8 cellular contexts compared by ENCODE assay signal in the genomic region with DNA sequence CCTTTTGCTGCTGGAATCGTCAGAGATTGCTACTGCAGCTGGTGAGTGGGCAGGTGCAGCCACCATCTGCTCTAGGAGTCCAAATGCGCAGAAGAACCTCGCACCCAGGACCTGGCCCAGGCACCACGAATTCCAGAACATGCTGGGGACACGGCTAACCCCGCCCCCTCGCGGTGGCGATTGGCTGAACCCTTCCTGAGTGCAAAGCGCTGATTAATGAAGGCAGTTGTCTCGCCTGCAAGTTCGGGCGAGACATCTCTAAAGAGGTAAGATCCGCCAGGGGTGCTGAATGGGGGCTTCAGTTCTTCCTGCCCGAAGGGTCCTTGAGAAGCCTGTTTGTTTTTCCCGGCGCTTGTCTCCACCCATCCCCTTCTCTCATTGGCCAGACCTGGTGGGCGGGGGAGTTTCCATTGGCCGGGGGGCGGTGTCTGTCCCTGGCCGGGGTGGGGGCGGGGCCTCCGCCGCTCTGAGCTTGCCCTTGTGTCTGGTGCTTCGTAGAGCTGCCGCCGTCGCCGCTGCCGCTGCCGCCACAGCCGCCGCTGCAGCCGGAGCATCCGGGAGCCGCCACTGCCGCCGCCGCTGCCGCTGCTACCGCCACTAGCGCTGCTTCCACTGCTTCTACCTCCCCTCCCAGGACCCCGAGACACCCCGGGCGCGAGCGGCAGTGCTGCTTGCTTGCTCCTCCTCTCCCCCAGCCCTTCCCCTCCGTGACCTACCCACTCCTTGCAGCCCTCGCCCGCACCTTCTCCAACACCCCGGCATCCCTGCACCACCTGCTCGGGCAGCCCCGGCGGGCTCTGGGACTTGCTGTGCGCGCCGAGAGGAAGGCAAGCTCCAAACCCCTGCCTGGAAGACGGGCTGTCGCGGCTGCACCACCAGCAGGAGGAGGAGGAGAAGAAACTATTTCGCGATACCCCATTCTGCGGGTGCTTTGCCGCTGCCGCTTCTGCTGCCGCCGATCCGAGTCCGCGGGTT. TPM values are rescaled to one million over a fixed set of nuclear protein-coding genes. Genes with fewer than 3 reads are reported as not detected.
A peak's percentile ranks its signal among the peaks of the same experiment; 100 is the strongest.
DNase-seq lines count a peak whose midpoint lies in the region; ATAC-seq and TF ChIP-seq lines count a peak whose summit lies in the region.

A gene (plus strand): TSS at position 495 of the 975 bp plus-strand sequence.

- H3K36me3 ChIP-seq in effector memory CD4-positive, alpha-beta T cell (ENCODE audit: control insufficient read depth, insufficient read depth, low read length): no peaks in the 10 kb centered on the region
- H3K36me3 ChIP-seq in lower lobe of right lung: no peaks in the 10 kb centered on the region

- H3K4me1 ChIP-seq in effector memory CD4-positive, alpha-beta T cell (ENCODE audit: control insufficient read depth, insufficient read depth, low read length, poor library complexity, severe bottlenecking): peaks cover 5% of the 10 kb centered on the region
- H3K4me1 ChIP-seq in lower lobe of right lung: peaks cover 15% of the 10 kb centered on the region

- intact Hi-C loops in lower lobe of right lung (cut with DNase I): no loop called here

- H3K9me3 ChIP-seq in effector memory CD4-positive, alpha-beta T cell (ENCODE audit: control insufficient read depth, low read length): no peaks in the 10 kb centered on the region
- H3K9me3 ChIP-seq in lower lobe of right lung: no peaks in the 10 kb centered on the region

- TF ChIP-seq CTCF in lower lobe of right lung (IDR thresholded peaks at IDR 0.05): no peak

- ATAC-seq in GM19023 (IDR thresholded peaks at IDR 0.05; ENCODE audit: unreplicated experiment): peak; percentile 98
- ATAC-seq in HG03196 (IDR thresholded peaks at IDR 0.05; ENCODE audit: unreplicated experiment): peak; percentile 96
- ATAC-seq in lower lobe of right lung: peak; percentile 99 to 100

- peak within 1 kb of the TSS; percentile 50 for H3K4me3 ChIP-seq in effector memory CD4-positive, alpha-beta T cell (ENCODE audit: insufficient read depth, low read depth, low read length, poor library complexity, severe bottlenecking)
- H3K4me3 ChIP-seq in lower lobe of right lung: peak within 1 kb of the TSS; percentile 62

- H3K27ac ChIP-seq in effector memory CD4-positive, alpha-beta T cell (ENCODE audit: insufficient read depth, low read length, poor library complexity, severe bottlenecking): no peak within 1 kb of the TSS
- H3K27ac ChIP-seq in lower lobe of right lung: peak within 1 kb of the TSS; percentile 41

- peaks cover 10% of the 10 kb centered on the region for H3K27me3 ChIP-seq in effector memory CD4-positive, alpha-beta T cell (replicated peaks; ENCODE audit: control insufficient read depth, insufficient read depth, low read length, poor library complexity, severe bottlenecking)
- H3K27me3 ChIP-seq in lower lobe of right lung (ENCODE audit: low read depth): peaks cover 36% of the 10 kb centered on the region

- DNase-seq in AG08395 (ENCODE audit: low spot score) (peak; percentile 96), NCI-H510A treated with DMSO at 0.1 percent for 48 hours (lab: John Stamatoyannopoulos, UW) (peak; percentile 63), lower lobe of right lung (peak; percentile 88)
- DNase-seq in activated CD8-positive, alpha-beta memory T cell treated with anti-CD3 and anti-CD28 coated beads for 48 hours (ENCODE audit: low read depth in 2 of 3, low spot score in 2 of 3): peak; percentile 23 to 44 (median 23)
- peak; percentile 2 to 36 (median 34) for DNase-seq in effector memory CD4-positive, alpha-beta T cell
- peak; percentile 50 to 63 for DNase-seq in stimulated activated CD4-positive, alpha-beta T cell treated with anti-CD3 and anti-CD28 coated beads, Interleukin-4, amount 100 ng/mL, for 4 hours

RNA-seq across cellular contexts. Expression of the gene that starts here (rescaled TPM):
- 0.83 TPM for total RNA-seq in lower lobe of right lung

Comparison
In these comparisons a context has a peak if more than half of its experiments do, and no peak if none do; other contexts are left out.
1. Peak in DNase-seq, ATAC-seq, H3K4me3 ChIP-seq and H3K27ac ChIP-seq in lower lobe of right lung; RNA of the gene not detected or under 1 TPM.
2. DNase-seq: peak in every context shown above with its lines; median percentile 96 in AG08395; 88 in lower lobe of right lung; 63 in NCI-H510A treated with DMSO at 0.1 percent for 48 hours; 56 in stimulated activated CD4-positive, alpha-beta T cell treated with anti-CD3 and anti-CD28 coated beads, Interleukin-4, amount 100 ng/mL, for 4 hours; 34 in effector memory CD4-positive, alpha-beta T cell; 23 in activated CD8-positive, alpha-beta memory T cell treated with anti-CD3 and anti-CD28 coated beads for 48 hours.